In genomic region chr11:117925198-117925925, GRCh38 we compare ENCODE assay signal across 22 cellular contexts. TPM values are rescaled to one million over a fixed set of nuclear protein-coding genes. Genes with fewer than 3 reads are reported as not detected.
DNase-seq lines count a peak whose midpoint lies in the region; ATAC-seq and TF ChIP-seq lines count a peak whose summit lies in the region.
"Had no signal": no experiment of that assay in that cellular context is flagged by ENCODE, and none has a peak within 500 bp of the region (broad histone marks: within the 10 kb centered on the region; RNA-seq: fewer than 3 reads in every experiment).

No MANE protein-coding gene starts in this region.

- DNase-seq in activated effector memory CD4-positive, alpha-beta T cell treated with anti-CD3 and anti-CD28 coated beads, Interleukin-2, amount 50 U/mL, for 16 hours: peak; percentile 34
- DNase-seq in activated effector memory CD4-positive, alpha-beta T cell treated with Interleukin-2 at 50 U/mL for 16 hours: no peak
- peak; percentile 72 for DNase-seq in NCI-H2107 treated with DMSO at 0.1 percent for 48 hours (lab: John Stamatoyannopoulos, UW; ENCODE audit: unreplicated experiment)
- peak; percentile 57 for DNase-seq in cardiac septum (ENCODE audit: low spot score)
- DNase-seq in spleen: peak; percentile 64
- DNase-seq in H4 (ENCODE audit: low spot score): no peak
- DNase-seq in T-helper 2 cell treated with Interferon-gamma antibody and Interleukin-4, amounts not matched to agents 5 μg/mL and 100 μg/mL, for 36 hours (ENCODE audit: low spot score): no peak
- DNase-seq: activated CD4-positive, alpha-beta T cell treated with anti-CD3 and anti-CD28 coated beads, Interleukin-2, amount 50 U/mL, for 1 hour; kidney glomerular epithelial cell; NCI-H2171 treated with DMSO at 0.1 percent for 48 hours; OCI-M1; small intestine; stimulated activated CD4-positive, alpha-beta T cell treated with anti-CD3 and anti-CD28 coated beads, Interleukin-2, amount 100 ng/mL, for 24 hours; T-helper 9 cell had no signal

- H3K27ac ChIP-seq in spleen: no peak overlapping the region
- H3K27ac ChIP-seq: A549, dorsolateral prefrontal cortex, suprapubic skin had no signal

- no peaks in the 10 kb centered on the region for H3K36me3 Mint-ChIP-seq in activated T-helper 17 cell treated with anti-CD3 and anti-CD28 coated beads, Interleukin-2, amount 50 U/mL, for 72 hours (ENCODE audit: low read depth)
- no peaks in the 10 kb centered on the region for H3K36me3 Mint-ChIP-seq in T-helper 2 cell treated with Interferon-gamma antibody and Interleukin-4, amounts not matched to agents 5 μg/mL and 100 μg/mL, for 36 hours (ENCODE audit: low read depth)
- H3K36me3 Mint-ChIP-seq: CD8-positive, alpha-beta memory T cell; memory B cell had no signal

- no peak overlapping the region for H3K4me3 ChIP-seq in spleen
- H3K4me3 ChIP-seq: A549, dorsolateral prefrontal cortex, suprapubic skin had no signal

- intact Hi-C loops in cardiac septum (cut with DNase I): no loop called here
- intact Hi-C loops in spleen (cut with DNase I; ENCODE audit: low total_unique reads): no loop called here

- H3K9me3 Mint-ChIP-seq in activated T-helper 17 cell treated with anti-CD3 and anti-CD28 coated beads, Interleukin-2, amount 50 U/mL, for 72 hours: no peaks in the 10 kb centered on the region
- no peaks in the 10 kb centered on the region for H3K9me3 Mint-ChIP-seq in T-helper 2 cell treated with Interferon-gamma antibody and Interleukin-4, amounts not matched to agents 5 μg/mL and 100 μg/mL, for 36 hours
- H3K9me3 Mint-ChIP-seq: activated T-helper 2 cell treated with anti-CD3 and anti-CD28 coated beads, Interferon-gamma antibody, Interleukin-2, Interleukin-4, amounts not matched to agents 10 μg/mL and 5 μg/mL and 100 μg/mL, durations not matched to agents 14 hours and 24 hours and 36 hours; CD8-positive, alpha-beta memory T cell; memory B cell had no signal

- TF ChIP-seq POLR2A in spleen (IDR thresholded peaks at IDR 0.05): no peak

- no peak overlapping the region for H3K27ac Mint-ChIP-seq in activated T-helper 17 cell treated with anti-CD3 and anti-CD28 coated beads, Interleukin-2, amount 50 U/mL, for 72 hours
- no peak overlapping the region for H3K27ac Mint-ChIP-seq in T-helper 2 cell treated with Interferon-gamma antibody and Interleukin-4, amounts not matched to agents 5 μg/mL and 100 μg/mL, for 36 hours
- H3K27ac Mint-ChIP-seq: activated T-helper 2 cell treated with anti-CD3 and anti-CD28 coated beads, Interferon-gamma antibody, Interleukin-2, Interleukin-4, amounts not matched to agents 10 μg/mL and 5 μg/mL and 100 μg/mL, durations not matched to agents 14 hours and 24 hours and 36 hours; memory B cell had no signal

- whole genome bisulfite sequencing in spleen, 5 donors: 69 to 84% (median 77%) methylated on average over 10 to 11 of the region's 11 CpGs

- TF ChIP-seq CTCF in spleen (IDR thresholded peaks at IDR 0.05 in 8 of 11, conservative IDR thresholded peaks at IDR 0.05 in 3 of 11): no peak

- no peaks in the 10 kb centered on the region for H3K36me3 ChIP-seq in spleen
- H3K36me3 ChIP-seq: suprapubic skin had no signal

- no peak for ATAC-seq in activated T-helper 17 cell treated with anti-CD3 and anti-CD28 coated beads, Interleukin-2, amount 50 U/mL, for 72 hours (replicated peaks)
- ATAC-seq: A549 had no signal

- H3K27me3 ChIP-seq in spleen (replicated peaks in 1 of 7): no peaks in the 10 kb centered on the region
- H3K27me3 ChIP-seq: suprapubic skin had no signal

- H3K4me1 Mint-ChIP-seq in activated T-helper 17 cell treated with anti-CD3 and anti-CD28 coated beads, Interleukin-2, amount 50 U/mL, for 72 hours: peaks cover 15% of the 10 kb centered on the region
- peaks cover 19% of the 10 kb centered on the region for H3K4me1 Mint-ChIP-seq in T-helper 2 cell treated with Interferon-gamma antibody and Interleukin-4, amounts not matched to agents 5 μg/mL and 100 μg/mL, for 36 hours (ENCODE audit: low read depth)

- no peaks in the 10 kb centered on the region for H3K27me3 Mint-ChIP-seq in activated T-helper 17 cell treated with anti-CD3 and anti-CD28 coated beads, Interleukin-2, amount 50 U/mL, for 72 hours
- no peaks in the 10 kb centered on the region for H3K27me3 Mint-ChIP-seq in T-helper 2 cell treated with Interferon-gamma antibody and Interleukin-4, amounts not matched to agents 5 μg/mL and 100 μg/mL, for 36 hours (ENCODE audit: low read depth)
- H3K27me3 Mint-ChIP-seq: memory B cell had no signal

- no peaks in the 10 kb centered on the region for H3K9me3 ChIP-seq in spleen
- H3K9me3 ChIP-seq: A549, suprapubic skin had no signal

- peaks cover 0 to 21% (median 7%) of the 10 kb centered on the region in 6 donors for H3K4me1 ChIP-seq in spleen
- H3K4me1 ChIP-seq: A549 had no signal

- H3K4me3 Mint-ChIP-seq in activated T-helper 17 cell treated with anti-CD3 and anti-CD28 coated beads, Interleukin-2, amount 50 U/mL, for 72 hours: no peak overlapping the region
- H3K4me3 Mint-ChIP-seq in T-helper 2 cell treated with Interferon-gamma antibody and Interleukin-4, amounts not matched to agents 5 μg/mL and 100 μg/mL, for 36 hours: no peak overlapping the region
- H3K4me3 Mint-ChIP-seq: CD8-positive, alpha-beta memory T cell; memory B cell had no signal

RNA-seq across cellular contexts. Expression of gene TMPRSS13, which starts 3.8 kb away (rescaled TPM):
- total RNA-seq in cardiac septum (not detected), spleen (1 to 10 TPM in 6 of 7 donors, under 1 TPM in 1; 0.95 to 2.2 (median 1.7) TPM)
- polyA plus RNA-seq in spleen: 1 to 10 TPM; 1.3 to 1.9 (median 1.5) TPM
- total RNA-seq in activated T-helper 17 cell treated with anti-CD3 and anti-CD28 coated beads, Interleukin-2, amount 50 U/mL, for 72 hours: 1 to 10 TPM in 1 of 2 donors, under 1 TPM in 1; 0.61 to 2.1 TPM
- 0.33 TPM in 1 of 2 replicates, not detected in the other for total RNA-seq in H4 (2014; rRNA removed; shearing (Covaris generic))
- total RNA-seq: LHCN-M2 had no signal
- polyA plus RNA-seq: A549 had no signal

RNA-seq across cellular contexts. Expression of gene FXYD6, which starts 48.9 kb away (rescaled TPM):
- 28.0 TPM for total RNA-seq in cardiac septum
- 100 to 1,000 TPM in 5 of 7 donors, 10 to 100 TPM in 2; 75.4 to 230 (median 140) TPM for total RNA-seq in spleen
- 10 to 100 TPM; 40.8 to 71.5 (median 51.4) TPM for polyA plus RNA-seq in spleen
- total RNA-seq in activated T-helper 17 cell treated with anti-CD3 and anti-CD28 coated beads, Interleukin-2, amount 50 U/mL, for 72 hours: under 1 TPM in 1 of 2 donors, not detected in 1; 0.19 TPM
- 12.8 and 15.8 TPM in 2 replicates for total RNA-seq in H4 (2014; rRNA removed; shearing (Covaris generic))
- polyA plus RNA-seq: CD8-positive, alpha-beta memory T cell had no signal

Comparison
In these comparisons a context has a peak if more than half of its experiments do, and no peak if none do; other contexts are left out.
1. DNase-seq: peak in activated effector memory CD4-positive, alpha-beta T cell treated with anti-CD3 and anti-CD28 coated beads, Interleukin-2, amount 50 U/mL, for 16 hours (single experiment), NCI-H2107 treated with DMSO at 0.1 percent for 48 hours (single experiment), cardiac septum (single experiment) and spleen (single experiment); none in activated effector memory CD4-positive, alpha-beta T cell treated with Interleukin-2 at 50 U/mL for 16 hours (single experiment), H4 (single experiment) and T-helper 2 cell treated with Interferon-gamma antibody and Interleukin-4, amounts not matched to agents 5 μg/mL and 100 μg/mL, for 36 hours (single experiment).
2. RNA of gene FXYD6, which starts 48.9 kb away (total RNA-seq): 75.4 to 230 TPM in spleen, 28.0 TPM in cardiac septum (single experiment) and 12.8 to 15.8 TPM in H4; 0.19 TPM in activated T-helper 17 cell treated with anti-CD3 and anti-CD28 coated beads, Interleukin-2, amount 50 U/mL, for 72 hours; every median in the first group is over 10 times any median in the second.